ENCODE assay signal across 23 cellular contexts in the genomic region with DNA sequence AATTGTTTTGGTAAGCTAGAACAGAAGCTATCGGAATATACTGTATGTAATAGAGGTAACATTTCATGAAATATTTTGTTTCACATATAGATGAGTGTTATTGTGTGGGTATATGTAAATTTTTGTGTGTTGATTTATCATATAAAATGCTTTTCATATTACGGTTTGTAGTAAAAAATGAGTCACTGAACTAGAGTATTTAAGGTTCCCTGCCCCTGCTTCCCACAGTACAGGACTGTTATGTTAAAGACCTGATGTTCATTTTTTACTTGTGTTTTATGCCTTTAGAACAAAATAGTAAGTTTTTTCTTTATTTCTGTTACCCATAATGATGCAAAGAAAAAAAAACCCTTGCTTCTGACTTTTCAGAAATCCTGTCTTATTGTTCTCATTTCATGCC.
"Had no signal": no experiment of that assay in that cellular context is flagged by ENCODE, and none has a peak within 500 bp of the region (broad histone marks: within the 10 kb centered on the region; RNA-seq: fewer than 3 reads in every experiment).

No MANE protein-coding gene starts in this region.

- H3K9me3 ChIP-seq: gastrocnemius medialis, ovary, prostate gland, thyroid gland, upper lobe of right lung had no signal

- H3K4me3 ChIP-seq: gastrocnemius medialis, left ventricle myocardium inferior, ovary, prostate gland, right atrium auricular region, skin epidermis, thyroid gland, upper lobe of right lung had no signal

- H3K4me1 ChIP-seq: gastrocnemius medialis, prostate gland, upper lobe of right lung had no signal

- FAIRE-seq: endometrium had no signal

- DNase-seq: activated CD4-positive, alpha-beta memory T cell treated with anti-CD3 and anti-CD28 coated beads, Interleukin-2, amount 10 ng/mL, durations not matched to agents 7 days and 5 days; activated gamma-delta T cell treated with Interleukin-2 at 50 U/mL for 16 hours; amniotic stem cell; cerebellar nuclear complex; erythroblast; gastrocnemius medialis; hippocampal formation; left ventricle myocardium inferior; natural killer cell; ovary; stimulated activated CD4-positive, alpha-beta T cell treated with anti-CD3 and anti-CD28 coated beads, Interleukin-1b, Interleukin-23, amount 100 ng/mL, for 48 hours; substantia nigra; thyroid gland; upper lobe of right lung had no signal

- H3K9me3 Mint-ChIP-seq: activated CD4-positive, alpha-beta memory T cell treated with anti-CD3 and anti-CD28 coated beads, Interleukin-2, amount 10 ng/mL, durations not matched to agents 7 days and 5 days; activated CD4-positive, alpha-beta T cell treated with anti-CD3 and anti-CD28 coated beads, Interleukin-2, amount 10 ng/mL, durations not matched to agents 24 days and 14 days; stimulated activated naive CD8-positive, alpha-beta T cell treated with anti-CD3 and anti-CD28 coated beads, Interleukin-15, Interleukin-2, amounts not matched to agents 100 ng/mL and 50 ng/mL, for 24 hours had no signal

- H3K36me3 Mint-ChIP-seq: activated naive CD8-positive, alpha-beta T cell; natural killer cell had no signal

- H3K4me3 Mint-ChIP-seq: activated CD4-positive, alpha-beta memory T cell treated with anti-CD3 and anti-CD28 coated beads, Interleukin-2, amount 10 ng/mL, durations not matched to agents 7 days and 5 days; activated CD4-positive, alpha-beta T cell treated with anti-CD3 and anti-CD28 coated beads, Interleukin-2, amount 10 ng/mL, durations not matched to agents 24 days and 14 days; activated naive CD8-positive, alpha-beta T cell; mesothelial cell of epicardium; natural killer cell; stimulated activated naive CD8-positive, alpha-beta T cell treated with anti-CD3 and anti-CD28 coated beads, Interleukin-15, Interleukin-2, amounts not matched to agents 100 ng/mL and 50 ng/mL, for 24 hours had no signal

- ATAC-seq: activated CD4-positive, CD25-positive, alpha-beta regulatory T cell treated with anti-CD3 and anti-CD28 coated beads, Interleukin-2, amount 50 U/mL, for 24 hours; gastrocnemius medialis; natural killer cell; upper lobe of right lung had no signal

- H3K27me3 Mint-ChIP-seq: activated CD4-positive, alpha-beta memory T cell treated with anti-CD3 and anti-CD28 coated beads, Interleukin-2, amount 10 ng/mL, durations not matched to agents 7 days and 5 days; activated CD4-positive, alpha-beta T cell treated with anti-CD3 and anti-CD28 coated beads, Interleukin-2, amount 10 ng/mL, durations not matched to agents 24 days and 14 days had no signal

- H3K36me3 ChIP-seq: gastrocnemius medialis, left ventricle myocardium inferior, ovary, prostate gland, right atrium auricular region, thyroid gland, upper lobe of right lung had no signal

- H3K27me3 ChIP-seq: gastrocnemius medialis, ovary, right atrium auricular region, thyroid gland, upper lobe of right lung had no signal

- H3K4me1 Mint-ChIP-seq: mesothelial cell of epicardium, natural killer cell had no signal

- H3K27ac ChIP-seq: gastrocnemius medialis, left ventricle myocardium inferior, prostate gland, right atrium auricular region, skin epidermis, thyroid gland, upper lobe of right lung had no signal

- H3K27ac Mint-ChIP-seq: activated CD4-positive, alpha-beta memory T cell treated with anti-CD3 and anti-CD28 coated beads, Interleukin-2, amount 10 ng/mL, durations not matched to agents 7 days and 5 days; activated CD4-positive, alpha-beta T cell treated with anti-CD3 and anti-CD28 coated beads, Interleukin-2, amount 10 ng/mL, durations not matched to agents 24 days and 14 days; activated naive CD8-positive, alpha-beta T cell; mesothelial cell of epicardium; natural killer cell; stimulated activated naive CD8-positive, alpha-beta T cell treated with anti-CD3 and anti-CD28 coated beads, Interleukin-15, Interleukin-2, amounts not matched to agents 100 ng/mL and 50 ng/mL, for 24 hours had no signal
